Comparison of ENCODE assay signal across 12 cellular contexts in genomic region chr13:103006706-103007426, GRCh38. TPM values are rescaled to one million over a fixed set of nuclear protein-coding genes. Genes with fewer than 3 reads are reported as not detected.
A peak's percentile ranks its signal among the peaks of the same experiment; 100 is the strongest.
DNase-seq lines count a peak whose midpoint lies in the region; ATAC-seq and TF ChIP-seq lines count a peak whose summit lies in the region.
"Had no signal": no experiment of that assay in that cellular context is flagged by ENCODE, and none has a peak within 500 bp of the region (broad histone marks: within the 10 kb centered on the region; RNA-seq: fewer than 3 reads in every experiment).

No MANE protein-coding gene starts in this region.

- POLR2A ChIA-PET in PC-3 (lab: Charles Lee; ENCODE audit: unreplicated experiment) = no interaction called here

- H3K79me2 ChIP-seq in PC-3 (ENCODE audit: low read length) = no peaks in the 10 kb centered on the region

- no TSS peak for BruUV-seq in PC-3 (replicated peaks; lab: Mats Ljungman, UMichigan)

- no peak overlapping the region for H3K4me3 ChIP-seq in PC-3 (ENCODE audit: low read length)

- no peaks in the 10 kb centered on the region for H4K20me1 ChIP-seq in PC-3 (ENCODE audit: low read length)

- DNase-seq in SKM-1 (lab: John Stamatoyannopoulos, UW; ENCODE audit: unreplicated experiment) (peak; percentile 24), T-helper 9 cell (no peak), NCI-H2081 treated with DMSO at 0.1 percent for 48 hours (lab: John Stamatoyannopoulos, UW) (no peak), PC-3 (no peak)
- DNase-seq in central memory CD4-positive, alpha-beta T cell = no peak
- DNase-seq: activated CD8-positive, alpha-beta memory T cell treated with anti-CD3 and anti-CD28 coated beads, Interleukin-2, amount 10 ng/mL, durations not matched to agents 7 days and 5 days; COR-L47; right cardiac atrium had no signal

- H3K36me3 ChIP-seq in PC-3 (ENCODE audit: low read depth, low read length) = no peaks in the 10 kb centered on the region

- no peak for TF ChIP-seq CTCF in PC-3 (conservative IDR thresholded peaks at IDR 0.05; ENCODE audit: low read depth, low read length)

- H2AFZ ChIP-seq in PC-3 (ENCODE audit: low read length) = no peak overlapping the region

- intact Hi-C loops in PC-3 (cut with micrococcal nuclease) = no loop called here

- H3K4me2 ChIP-seq in PC-3 (ENCODE audit: low read length) = no peak overlapping the region

- CTCF ChIA-PET in PC-3 (lab: Charles Lee) = no interaction called here

- H3F3A ChIP-seq in PC-3 (ENCODE audit: low read length, unreplicated experiment) = no peaks in the 10 kb centered on the region

- H3K27me3 ChIP-seq in PC-3 (ENCODE audit: low read length) = peaks cover 10% of the 10 kb centered on the region

- H3K4me1 ChIP-seq in PC-3 (ENCODE audit: insufficient read depth, low read length) = no peaks in the 10 kb centered on the region

- H3K9me2 ChIP-seq in PC-3 (replicated peaks; ENCODE audit: low read length) = no peaks in the 10 kb centered on the region

- no peak overlapping the region for H3K9ac ChIP-seq in PC-3 (ENCODE audit: low read length)

- peak; percentile 43 for TF ChIP-seq POLR2A in GM18505 (IDR thresholded peaks at IDR 0.05; ENCODE audit: borderline replicate concordance, extremely low read depth, insufficient read depth, insufficient read length)

- ATAC-seq in GM18505 (IDR thresholded peaks at IDR 0.05; ENCODE audit: unreplicated experiment) (peak; percentile 93), GM21515 (IDR thresholded peaks at IDR 0.05; ENCODE audit: unreplicated experiment) (peak; percentile 91), HG03175 (IDR thresholded peaks at IDR 0.05; ENCODE audit: unreplicated experiment) (peak; percentile 95), PC-3 (no peak)
- ATAC-seq: activated CD8-positive, alpha-beta memory T cell treated with anti-CD3 and anti-CD28 coated beads, Interleukin-2, amount 10 ng/mL, durations not matched to agents 7 days and 5 days had no signal

- H3K27ac ChIP-seq in PC-3 (ENCODE audit: low read length) = no peak overlapping the region

- no peaks in the 10 kb centered on the region for H3K9me3 ChIP-seq in PC-3 (ENCODE audit: low read length)

RNA-seq across cellular contexts. Expression of gene SLC10A2, which starts 59.4 kb away (rescaled TPM):
- total RNA-seq in PC-3 (2014; rRNA removed) = not detected in 2 replicates
- total RNA-seq: activated CD8-positive, alpha-beta memory T cell treated with anti-CD3 and anti-CD28 coated beads, Interleukin-2, amount 10 ng/mL, durations not matched to agents 7 days and 5 days; dermis microvascular lymphatic vessel endothelial cell; right cardiac atrium had no signal
